In the genomic region with DNA sequence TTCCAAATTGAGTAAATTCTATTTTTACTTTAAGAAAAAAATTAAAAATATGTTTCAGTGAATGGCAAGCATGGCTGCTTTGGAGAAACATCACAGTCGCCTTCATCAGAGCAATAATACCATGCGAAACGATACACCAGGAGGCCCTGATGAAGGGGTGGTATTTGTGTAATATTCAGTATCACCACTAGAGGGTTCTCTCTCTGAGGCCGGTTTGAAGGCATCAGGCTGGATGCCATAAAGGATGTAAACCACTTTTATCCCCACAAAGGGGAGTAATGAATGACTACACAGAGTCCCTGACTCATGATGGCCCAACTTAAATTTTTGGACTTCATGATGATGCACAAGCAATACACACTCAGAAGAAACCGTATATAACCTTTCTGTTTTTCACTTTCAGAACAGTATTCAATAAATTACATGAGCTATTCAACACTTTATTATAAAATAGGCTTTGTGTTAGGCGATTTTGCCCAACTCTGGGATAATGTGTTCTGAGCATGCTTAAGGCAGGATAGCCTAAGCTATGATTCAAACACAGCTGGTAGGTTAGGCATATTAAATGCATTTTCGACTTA, we compare ENCODE assay signal across 8 cellular contexts.
A peak's percentile ranks its signal among the peaks of the same experiment; 100 is the strongest.
DNase-seq lines count a peak whose midpoint lies in the region; ATAC-seq, FAIRE-seq and TF ChIP-seq lines count a peak whose summit lies in the region.

No MANE protein-coding gene starts in this region.

- H3K9me3 Mint-ChIP-seq in astrocyte (ENCODE audit: unreplicated experiment): no peaks in the 10 kb centered on the region

- H3K9me3 ChIP-seq in astrocyte (ENCODE audit: insufficient read depth, low read depth, low read length): no peaks in the 10 kb centered on the region
- no peaks in the 10 kb centered on the region for H3K9me3 ChIP-seq in testis

- WGBS in testis, 2 donors: 35 to 40% methylated on average over 7 of the region's 7 CpGs

- no peak overlapping the region for H3K9ac ChIP-seq in astrocyte (ENCODE audit: low read length)

- H3K4me1 Mint-ChIP-seq in astrocyte (ENCODE audit: low read depth, unreplicated experiment): no peaks in the 10 kb centered on the region

- peak overlapping the region; percentile 1 for H3K27ac ChIP-seq in astrocyte (ENCODE audit: low read depth, low read length)
- H3K27ac ChIP-seq in testis: no peak overlapping the region

- no peak overlapping the region for H3K4me3 ChIP-seq in astrocyte (ENCODE audit: insufficient read depth, low read depth, low read length)
- H3K4me3 ChIP-seq in testis: no peak overlapping the region

- ATAC-seq in HG03280 (IDR thresholded peaks at IDR 0.05; ENCODE audit: unreplicated experiment): peak; percentile 75

- H3K36me3 Mint-ChIP-seq in astrocyte (ENCODE audit: low read depth, unreplicated experiment): no peaks in the 10 kb centered on the region

- no peaks in the 10 kb centered on the region for H3K27me3 ChIP-seq in astrocyte (ENCODE audit: insufficient read depth, low read length)
- no peaks in the 10 kb centered on the region for H3K27me3 ChIP-seq in testis

- H3K4me1 ChIP-seq in astrocyte (ENCODE audit: insufficient read depth, low read length) (no peaks in the 10 kb centered on the region), testis (no peaks in the 10 kb centered on the region)

- no peak overlapping the region for H2AFZ ChIP-seq in astrocyte (ENCODE audit: low read depth, low read length)

- no peak overlapping the region for H3K4me3 Mint-ChIP-seq in astrocyte (ENCODE audit: unreplicated experiment)

- TF ChIP-seq POLR2A in testis (IDR thresholded peaks at IDR 0.05): no peak

- H3K27me3 Mint-ChIP-seq in astrocyte (ENCODE audit: low read depth, unreplicated experiment): no peaks in the 10 kb centered on the region

- FAIRE-seq in astrocyte (lab: Jason Lieb, UNC): no peak

- intact Hi-C loops in testis (cut with DNase I; ENCODE audit: low total_unique reads): no loop called here

- peak; percentile 75 for TF ChIP-seq CTCF in astrocyte (IDR thresholded peaks at IDR 0.05; ENCODE audit: insufficient read depth, low read depth, low read length)
- TF ChIP-seq CTCF in testis (IDR thresholded peaks at IDR 0.05): peak; percentile 47 to 70 (median 63)

- no peaks in the 10 kb centered on the region for H3K79me2 ChIP-seq in astrocyte (ENCODE audit: insufficient read depth, low read length)

- no peak overlapping the region for H3K27ac Mint-ChIP-seq in astrocyte (ENCODE audit: unreplicated experiment)

- DNase-seq in DMS 273 (lab: John Stamatoyannopoulos, UW; ENCODE audit: unreplicated experiment): peak; percentile 91
- peak; percentile 30 for DNase-seq in GM19238 (ENCODE audit: insufficient read length, low spot score)
- DNase-seq in NCI-H345 (lab: John Stamatoyannopoulos, UW): peak; percentile 57
- DNase-seq in astrocyte (ENCODE audit: low read depth): peak; percentile 67
- peak; percentile 16 for DNase-seq in iPS DF 4.7 (ENCODE audit: extremely low read depth, low spot score)
- DNase-seq in testis: peak; percentile 28
- DNase-seq in activated CD4-positive, CD25-positive, alpha-beta regulatory T cell (lab: John Stamatoyannopoulos, UW): no peak

- no peaks in the 10 kb centered on the region for H4K20me1 ChIP-seq in astrocyte (ENCODE audit: insufficient read depth, low read length)

- H3K36me3 ChIP-seq in astrocyte (ENCODE audit: insufficient read depth, low read length) (no peaks in the 10 kb centered on the region), testis (ENCODE audit: low read depth, missing control alignments) (no peaks in the 10 kb centered on the region)

- H3K4me2 ChIP-seq in astrocyte (ENCODE audit: low read length): no peak overlapping the region

Comparison
In these comparisons a context has a peak if more than half of its experiments do, and no peak if none do; other contexts are left out.
1. DNase-seq: peak in DMS 273 (single experiment), GM19238 (single experiment), NCI-H345 (single experiment), astrocyte (single experiment), iPS DF 4.7 (single experiment) and testis (single experiment); none in activated CD4-positive, CD25-positive, alpha-beta regulatory T cell (0 of 4).